In genomic region chr12:55940065-55940732, GRCh38 we compare ENCODE assay signal across 8 cellular contexts. TPM values are rescaled to one million over a fixed set of nuclear protein-coding genes. Genes with fewer than 3 reads are reported as not detected.
A peak's percentile ranks its signal among the peaks of the same experiment; 100 is the strongest.
DNase-seq lines count a peak whose midpoint lies in the region; ATAC-seq and TF ChIP-seq lines count a peak whose summit lies in the region.

No MANE protein-coding gene starts in this region.

- no peaks in the 10 kb centered on the region for H3K27me3 Mint-ChIP-seq in activated T-cell treated with anti-CD3 and anti-CD28 coated beads, Interleukin-2, amount 50 U/mL, for 72 hours (ENCODE audit: low read depth)
- H3K27me3 Mint-ChIP-seq in nephron progenitor cell (ENCODE audit: low read depth, poor library complexity), result peaks cover 59% of the 10 kb centered on the region

- peak overlapping the region in 3 of 4 donors; percentile 54 to 85 (median 62) for H3K27ac ChIP-seq in Peyer's patch
- H3K27ac ChIP-seq in stomach smooth muscle (ENCODE audit: low read length), result peak overlapping the region; percentile 24

- H3K4me1 ChIP-seq in Peyer's patch (peaks cover 0 to 41% (median 0%) of the 10 kb centered on the region in 4 donors), stomach smooth muscle (ENCODE audit: control insufficient read depth, insufficient read depth, low read length) (peaks cover 14% of the 10 kb centered on the region)

- H3K4me3 ChIP-seq in Peyer's patch (peak overlapping the region in 1 of 4 donors; percentile 36), fibroblast of pulmonary artery (replicated peaks; ENCODE audit: low read depth, low read length) (no peak overlapping the region), stomach smooth muscle (ENCODE audit: low read length in 2 of 2) (peak overlapping the region; percentile 17 to 65)

- peak; percentile 93 for ATAC-seq in GM21786 (IDR thresholded peaks at IDR 0.05; ENCODE audit: unreplicated experiment)
- peak; percentile 80 to 83 for ATAC-seq in activated T-cell treated with anti-CD3 and anti-CD28 coated beads, Interleukin-2, amount 50 U/mL, for 72 hours (replicated peaks in 1 of 2)

- peak overlapping the region; percentile 57 to 58 for H3K9ac ChIP-seq in stomach smooth muscle (ENCODE audit: low read length in 2 of 2)

- TF ChIP-seq CTCF in Peyer's patch (IDR thresholded peaks at IDR 0.05) (peak; percentile 84 to 96 (median 94)), fibroblast of pulmonary artery (IDR thresholded peaks at IDR 0.05; ENCODE audit: low read length, missing control alignments) (peak; percentile 96), nephron progenitor cell (IDR thresholded peaks at IDR 0.05) (peak; percentile 82)

- peak overlapping the region; percentile 56 for H3K27ac Mint-ChIP-seq in activated T-cell treated with anti-CD3 and anti-CD28 coated beads, Interleukin-2, amount 50 U/mL, for 72 hours
- no peak overlapping the region for H3K27ac Mint-ChIP-seq in nephron progenitor cell

- DNase-seq in Daoy (ENCODE audit: low read depth), result peak; percentile 86
- peak; percentile 79 to 88 for DNase-seq in Kasumi-1 (lab: John Stamatoyannopoulos, UW)
- DNase-seq in Peyer's patch, result peak; percentile 86 to 95 (median 87)
- peak; percentile 84 to 85 for DNase-seq in activated T-cell treated with anti-CD3 and anti-CD28 coated beads, Interleukin-2, amount 50 U/mL, for 72 hours
- DNase-seq in fibroblast of pulmonary artery (ENCODE audit: low read depth), result peak; percentile 90
- peak; percentile 86 for DNase-seq in nephron progenitor cell

- peak in 1 of 2 donors; percentile 59 for TF ChIP-seq POLR2A in Peyer's patch (IDR thresholded peaks at IDR 0.05)

- peaks cover 69% of the 10 kb centered on the region for H3K4me1 Mint-ChIP-seq in activated T-cell treated with anti-CD3 and anti-CD28 coated beads, Interleukin-2, amount 50 U/mL, for 72 hours (ENCODE audit: low read depth)
- H3K4me1 Mint-ChIP-seq in nephron progenitor cell, result peaks cover 21% of the 10 kb centered on the region

- H3K36me3 Mint-ChIP-seq in activated T-cell treated with anti-CD3 and anti-CD28 coated beads, Interleukin-2, amount 50 U/mL, for 72 hours (ENCODE audit: insufficient read depth in 2 of 2), result peaks cover 23 to 47% of the 10 kb centered on the region in 2 donors
- no peaks in the 10 kb centered on the region for H3K36me3 Mint-ChIP-seq in nephron progenitor cell (ENCODE audit: low read depth)

- no peaks in the 10 kb centered on the region for H3K9me3 Mint-ChIP-seq in activated T-cell treated with anti-CD3 and anti-CD28 coated beads, Interleukin-2, amount 50 U/mL, for 72 hours
- H3K9me3 Mint-ChIP-seq in nephron progenitor cell, result no peaks in the 10 kb centered on the region

- H3K27me3 ChIP-seq in Peyer's patch (no peaks in the 10 kb centered on the region), stomach smooth muscle (ENCODE audit: control insufficient read depth in 1 of 2, insufficient read depth in 2 of 2, low read length in 2 of 2) (no peaks in the 10 kb centered on the region)

- peak overlapping the region; percentile 14 to 35 for H3K4me3 Mint-ChIP-seq in activated T-cell treated with anti-CD3 and anti-CD28 coated beads, Interleukin-2, amount 50 U/mL, for 72 hours
- H3K4me3 Mint-ChIP-seq in nephron progenitor cell, result peak overlapping the region; percentile 63

- H3K9me3 ChIP-seq in Peyer's patch (no peaks in the 10 kb centered on the region), stomach smooth muscle (ENCODE audit: control insufficient read depth in 2 of 2, low read length in 2 of 2) (no peaks in the 10 kb centered on the region)

- peaks cover 0 to 74% (median 0%) of the 10 kb centered on the region in 3 donors for H3K36me3 ChIP-seq in Peyer's patch
- H3K36me3 ChIP-seq in stomach smooth muscle (ENCODE audit: control insufficient read depth in 2 of 2, insufficient read depth in 2 of 2, low read length in 2 of 2), result peaks cover 0 to 7% of the 10 kb centered on the region in 2 donors

RNA-seq across cellular contexts. Expression of gene DGKA, which starts 9.2 kb away (rescaled TPM):
- 14.5 and 58.4 TPM in 2 replicates for total RNA-seq in Daoy (2014; rRNA removed; shearing (Covaris generic))
- total RNA-seq in Peyer's patch, result 100 to 1,000 TPM; 181 to 447 (median 331) TPM
- total RNA-seq in activated T-cell treated with anti-CD3 and anti-CD28 coated beads, Interleukin-2, amount 50 U/mL, for 72 hours, result 100 to 1,000 TPM; 343 to 396 TPM

RNA-seq across cellular contexts. Expression of gene PYM1, which starts 12.5 kb away (rescaled TPM):
- total RNA-seq in Daoy (2014; rRNA removed; shearing (Covaris generic)), result 49.1 and 59.7 TPM in 2 replicates
- total RNA-seq in Peyer's patch, result 10 to 100 TPM; 49.1 to 63.7 (median 52.4) TPM
- total RNA-seq in activated T-cell treated with anti-CD3 and anti-CD28 coated beads, Interleukin-2, amount 50 U/mL, for 72 hours, result 10 to 100 TPM; 35.1 to 36.6 TPM

RNA-seq across cellular contexts. Expression of gene PMEL, which starts 25.6 kb away (rescaled TPM):
- total RNA-seq in Daoy (2014; rRNA removed; shearing (Covaris generic)), result 0.06 and 0.12 TPM in 2 replicates
- total RNA-seq in Peyer's patch, result 1 to 10 TPM; 2.5 to 10.0 (median 3.0) TPM
- 1 to 10 TPM in 1 of 2 donors, under 1 TPM in 1; 1.00 to 1.9 TPM for total RNA-seq in activated T-cell treated with anti-CD3 and anti-CD28 coated beads, Interleukin-2, amount 50 U/mL, for 72 hours

RNA-seq across cellular contexts. Expression of gene CDK2, which starts 26.4 kb away (rescaled TPM):
- 57.5 and 58.0 TPM in 2 replicates for total RNA-seq in Daoy (2014; rRNA removed; shearing (Covaris generic))
- total RNA-seq in Peyer's patch, result 10 to 100 TPM in 3 of 4 donors, 1 to 10 TPM in 1; 7.7 to 55.3 (median 13.4) TPM
- 100 to 1,000 TPM in 1 of 2 donors, 10 to 100 TPM in 1; 89.2 to 103 TPM for total RNA-seq in activated T-cell treated with anti-CD3 and anti-CD28 coated beads, Interleukin-2, amount 50 U/mL, for 72 hours

RNA-seq across cellular contexts. Expression of gene RAB5B, which starts 33.7 kb away (rescaled TPM):
- total RNA-seq in Daoy (2014; rRNA removed; shearing (Covaris generic)), result 22.7 and 31.7 TPM in 2 replicates
- 10 to 100 TPM; 70.7 to 96.6 (median 84.2) TPM for total RNA-seq in Peyer's patch
- 10 to 100 TPM; 49.4 to 56.6 TPM for total RNA-seq in activated T-cell treated with anti-CD3 and anti-CD28 coated beads, Interleukin-2, amount 50 U/mL, for 72 hours
